Comparison of ENCODE assay signal across 1 cellular context in genomic region chr2:264493-265468, GRCh38.
TF ChIP-seq lines count a peak whose summit lies in the region.

Gene ACP1 (plus strand): TSS chr2:264947. CDS start chr2:264965, 18 bp downstream.

TF ChIP-seq in WTC11, 78 proteins besides CTCF, POLR2A, EP300 and RAD21 (continued from another document):
- TF ChIP-seq PRDM15 (CRISPR knock-in tag; IDR thresholded peaks at IDR 0.05) (no peak), ZNF416 (CRISPR knock-in tag; IDR thresholded peaks at IDR 0.05) (0 out of 2 replicates have a peak, but pooled peaks have one; percentile 76), TEAD1 (CRISPR knock-in tag; IDR thresholded peaks at IDR 0.05) (peak; percentile 88), CBFB (CRISPR knock-in tag; IDR thresholded peaks at IDR 0.05; ENCODE audit: low read depth) (0 out of 2 replicates have a peak, but pooled peaks have one; percentile 50), MYBL2 (CRISPR knock-in tag; IDR thresholded peaks at IDR 0.05) (peak; percentile 66; the same call in 1 of the 2 replicates), ELF4 (CRISPR knock-in tag; IDR thresholded peaks at IDR 0.05; ENCODE audit: low read depth) (no peak), IRF1 (CRISPR knock-in tag; IDR thresholded peaks at IDR 0.05) (no peak), EMX1 (CRISPR knock-in tag; IDR thresholded peaks at IDR 0.05) (no peak), GABPB1 (CRISPR knock-in tag; IDR thresholded peaks at IDR 0.05) (peak; percentile 34), TP53 (CRISPR knock-in tag; IDR thresholded peaks at IDR 0.05) (no peak; the same call in 1 of the 2 replicates), USF1 (CRISPR knock-in tag; IDR thresholded peaks at IDR 0.05) (peak; percentile 50; the same call in 1 of the 2 replicates), ZNF423 (CRISPR knock-in tag; IDR thresholded peaks at IDR 0.05) (no peak), ZBTB43 (CRISPR knock-in tag; IDR thresholded peaks at IDR 0.05) (peak; percentile 82; the same call in 1 of the 2 replicates), ZNF232 (CRISPR knock-in tag; IDR thresholded peaks at IDR 0.05) (peak; percentile 92), AFF4 (CRISPR knock-in tag; IDR thresholded peaks at IDR 0.05; ENCODE audit: borderline replicate concordance) (no peak), ZSCAN18 (CRISPR knock-in tag; IDR thresholded peaks at IDR 0.05) (no peak), CREB1 (CRISPR knock-in tag; IDR thresholded peaks at IDR 0.05) (no peak), NR3C1 (CRISPR knock-in tag; conservative IDR thresholded peaks at IDR 0.05; ENCODE audit: low read depth) (no peak), SOX15 (CRISPR knock-in tag; IDR thresholded peaks at IDR 0.05) (no peak), ATF6 (CRISPR knock-in tag; IDR thresholded peaks at IDR 0.05) (no peak), ATF2 (CRISPR knock-in tag; IDR thresholded peaks at IDR 0.05; ENCODE audit: borderline replicate concordance, low read depth) (no peak), ZNF138 (CRISPR knock-in tag; conservative IDR thresholded peaks at IDR 0.05) (0 out of 2 replicates have a peak, but pooled peaks have one; percentile 62), NFATC4 (CRISPR knock-in tag; IDR thresholded peaks at IDR 0.05) (no peak), ZBTB21 (CRISPR knock-in tag; IDR thresholded peaks at IDR 0.05; ENCODE audit: borderline replicate concordance) (peak; percentile 28; the same call in 1 of the 2 replicates), RORB (CRISPR knock-in tag; IDR thresholded peaks at IDR 0.05) (no peak), NFE2L1 (CRISPR knock-in tag; IDR thresholded peaks at IDR 0.05) (peak; percentile 82; the same call in 1 of the 2 replicates), NFYB (CRISPR knock-in tag; conservative IDR thresholded peaks at IDR 0.05; ENCODE audit: low read depth) (no peak; the same call in 1 of the 2 replicates), SMAD3 (CRISPR knock-in tag; IDR thresholded peaks at IDR 0.05; ENCODE audit: borderline replicate concordance) (peak; percentile 72; the same call in 1 of the 2 replicates), E2F1 (CRISPR knock-in tag; IDR thresholded peaks at IDR 0.05) (no peak), HMGA2 (CRISPR knock-in tag; IDR thresholded peaks at IDR 0.05) (no peak), CREM (CRISPR knock-in tag; IDR thresholded peaks at IDR 0.05) (peak; percentile 84), USF2 (CRISPR knock-in tag; IDR thresholded peaks at IDR 0.05) (peak; percentile 71), FOXP1 (CRISPR knock-in tag; IDR thresholded peaks at IDR 0.05; ENCODE audit: borderline replicate concordance) (peak; percentile 83), ZNF671 (CRISPR knock-in tag; IDR thresholded peaks at IDR 0.05) (no peak), MAX (CRISPR knock-in tag; IDR thresholded peaks at IDR 0.05) (peak; percentile 83), PREB (CRISPR knock-in tag; IDR thresholded peaks at IDR 0.05; ENCODE audit: borderline replicate concordance) (0 out of 2 replicates have a peak, but pooled peaks have one; percentile 23), ZNF263 (CRISPR knock-in tag; IDR thresholded peaks at IDR 0.05; ENCODE audit: low read depth) (no peak), RELA (CRISPR knock-in tag; IDR thresholded peaks at IDR 0.05; ENCODE audit: borderline replicate concordance) (no peak), E2F5 (CRISPR knock-in tag; IDR thresholded peaks at IDR 0.05) (peak; percentile 84)
